Comparison of ENCODE assay signal across 7 cellular contexts in the genomic region with DNA sequence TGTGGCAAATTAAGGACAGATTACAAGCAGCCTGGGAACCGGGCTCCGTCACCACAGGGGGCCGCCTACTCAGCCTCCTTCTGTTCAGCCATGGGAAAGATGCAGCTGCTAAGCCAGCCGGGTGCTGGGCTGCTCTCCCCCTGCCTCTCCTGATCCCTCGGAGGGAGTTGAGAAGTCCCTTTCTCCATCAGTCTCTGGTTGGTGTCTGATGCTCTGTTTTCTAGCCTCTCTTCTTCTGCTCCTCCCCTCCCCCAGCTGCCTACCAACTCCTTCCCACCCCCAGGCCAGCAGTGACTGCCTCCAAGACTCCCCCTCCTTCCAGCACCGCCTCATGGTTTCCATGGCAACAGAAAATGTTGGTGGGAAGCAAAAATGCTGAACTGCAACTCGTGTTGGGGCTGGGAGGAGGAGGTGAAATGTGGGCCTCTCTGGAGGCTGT.
A peak's percentile ranks its signal among the peaks of the same experiment; 100 is the strongest.
DNase-seq lines count a peak whose midpoint lies in the region; ATAC-seq and TF ChIP-seq lines count a peak whose summit lies in the region.

No MANE protein-coding gene starts in this region.

- POLR2A ChIA-PET in CD8-positive, alpha-beta T cell (lab: Charles Lee) = no interaction called here

- H3K27ac ChIP-seq in heart right ventricle (peak overlapping the region in 9 of 10 donors; percentile 17 to 86 (median 64)), skeletal muscle tissue (ENCODE audit: low read depth, low read length) (peak overlapping the region; percentile 49)
- no peak overlapping the region for H3K27ac ChIP-seq in CD8-positive, alpha-beta T cell (ENCODE audit: low read depth, low read length)

- H3K4me1 ChIP-seq in heart right ventricle = peaks cover 0 to 13% (median 0%) of the 10 kb centered on the region in 9 donors
- H3K4me1 ChIP-seq in skeletal muscle tissue (ENCODE audit: control insufficient read depth in 3 of 3, insufficient read depth in 3 of 3, low read length in 3 of 3) = no peaks in the 10 kb centered on the region
- H3K4me1 ChIP-seq in CD8-positive, alpha-beta T cell (ENCODE audit: insufficient read depth, low read length) = no peaks in the 10 kb centered on the region

- H3K36me3 ChIP-seq in heart right ventricle (no peaks in the 10 kb centered on the region), skeletal muscle tissue (ENCODE audit: control insufficient read depth in 3 of 3, insufficient read depth in 3 of 3, low read length in 3 of 3) (no peaks in the 10 kb centered on the region)
- H3K36me3 ChIP-seq in CD8-positive, alpha-beta T cell (ENCODE audit: insufficient read depth, low read length) = no peaks in the 10 kb centered on the region

- H3K4me3 ChIP-seq in heart right ventricle (peak overlapping the region in 3 of 10 donors; percentile 10 to 40 (median 27)), skeletal muscle tissue (ENCODE audit: low read length in 3 of 3) (no peak overlapping the region)
- H3K4me3 ChIP-seq in CD8-positive, alpha-beta T cell (ENCODE audit: low read depth, low read length) = no peak overlapping the region

- no peak overlapping the region for H3K4me3 Mint-ChIP-seq in CD8-positive, alpha-beta T cell

- 19 to 22% methylated on average over 7 of the region's 7 CpGs for WGBS in heart right ventricle, 2 donors

- peak in 1 of 9 donors; percentile 15 for TF ChIP-seq CTCF in heart right ventricle (IDR thresholded peaks at IDR 0.05)
- TF ChIP-seq CTCF in CD8-positive, alpha-beta T cell (IDR thresholded peaks at IDR 0.05) = no peak

- no peaks in the 10 kb centered on the region for H3K27me3 ChIP-seq in heart right ventricle
- H3K27me3 ChIP-seq in skeletal muscle tissue (ENCODE audit: control insufficient read depth in 3 of 3, insufficient read depth in 3 of 3, low read length in 3 of 3) = no peaks in the 10 kb centered on the region
- H3K27me3 ChIP-seq in CD8-positive, alpha-beta T cell (ENCODE audit: insufficient read depth, low read length) = no peaks in the 10 kb centered on the region

- H3K9me3 ChIP-seq in heart right ventricle (no peaks in the 10 kb centered on the region), skeletal muscle tissue (ENCODE audit: control insufficient read depth in 3 of 3, low read length in 3 of 3) (no peaks in the 10 kb centered on the region)
- H3K9me3 ChIP-seq in CD8-positive, alpha-beta T cell (ENCODE audit: low read length) = no peaks in the 10 kb centered on the region

- H3K36me3 Mint-ChIP-seq in CD8-positive, alpha-beta T cell = no peaks in the 10 kb centered on the region

- DNase-seq in NCI-H446 treated with DMSO at 0.1 percent for 48 hours (lab: John Stamatoyannopoulos, UW) = peak; percentile 50
- peak; percentile 36 to 70 for DNase-seq in heart right ventricle
- DNase-seq in activated CD4-positive, alpha-beta T cell treated with anti-CD3 and anti-CD28 coated beads for 1 hour = no peak
- no peak for DNase-seq in GF-D8 (lab: John Stamatoyannopoulos, UW)
- no peak for DNase-seq in CD8-positive, alpha-beta T cell

- no peaks in the 10 kb centered on the region for H3K9me3 Mint-ChIP-seq in CD8-positive, alpha-beta T cell

- H3K9ac ChIP-seq in skeletal muscle tissue (ENCODE audit: low read depth in 1 of 3, low read length in 3 of 3) = no peak overlapping the region

- ATAC-seq in GM21423 (IDR thresholded peaks at IDR 0.05; ENCODE audit: unreplicated experiment) = peak; percentile 24
- peak; percentile 55 to 94 (median 90) for ATAC-seq in heart right ventricle
- no peak for ATAC-seq in CD8-positive, alpha-beta T cell

- CTCF ChIA-PET in CD8-positive, alpha-beta T cell (lab: Charles Lee) = no interaction called here

- intact Hi-C loops in heart right ventricle (cut with DNase I) = no loop called here
- intact Hi-C loops in CD8-positive, alpha-beta T cell (cut with DNase I, micrococcal nuclease) = no loop called here

- no peak overlapping the region for H3K27ac Mint-ChIP-seq in CD8-positive, alpha-beta T cell

- no peaks in the 10 kb centered on the region for H3K27me3 Mint-ChIP-seq in CD8-positive, alpha-beta T cell (ENCODE audit: low read depth)

- no peaks in the 10 kb centered on the region for H3K4me1 Mint-ChIP-seq in CD8-positive, alpha-beta T cell (ENCODE audit: low read depth)

Comparison
In these comparisons a context has a peak if more than half of its experiments do, and no peak if none do; other contexts are left out.
1. DNase-seq: peak in NCI-H446 treated with DMSO at 0.1 percent for 48 hours (single experiment) and heart right ventricle (2 of 2); none in activated CD4-positive, alpha-beta T cell treated with anti-CD3 and anti-CD28 coated beads for 1 hour (single experiment), GF-D8 (single experiment) and CD8-positive, alpha-beta T cell (0 of 7).